ENCODE assay signal across 33 cellular contexts in the genomic region with DNA sequence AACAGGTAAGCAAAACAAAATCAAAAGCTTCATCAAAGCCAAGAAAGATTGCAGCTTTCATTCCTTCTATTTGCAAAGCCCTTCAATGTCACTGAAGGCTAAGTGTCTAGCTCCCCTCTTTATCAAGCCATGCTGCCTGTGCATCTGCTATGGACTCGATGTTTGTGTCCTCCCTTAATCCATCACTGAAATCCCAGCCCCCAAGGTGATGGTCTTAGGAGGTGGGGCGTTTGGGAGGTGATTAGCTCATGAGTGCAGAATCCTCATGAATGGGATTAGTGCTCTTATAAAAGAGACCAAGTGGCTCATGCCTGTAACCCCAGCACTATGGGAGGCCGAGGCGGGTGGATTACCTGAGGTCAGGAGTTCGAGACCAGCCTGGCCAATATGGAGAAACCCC. TPM values are rescaled to one million over a fixed set of nuclear protein-coding genes. Genes with fewer than 3 reads are reported as not detected.
"Had no signal": no experiment of that assay in that cellular context is flagged by ENCODE, and none has a peak within 500 bp of the region (broad histone marks: within the 10 kb centered on the region; RNA-seq: fewer than 3 reads in every experiment).

No MANE protein-coding gene starts in this region.

- H3K27ac Mint-ChIP-seq: activated CD4-positive, alpha-beta memory T cell treated with anti-CD3 and anti-CD28 coated beads, Interleukin-2, amount 10 ng/mL, durations not matched to agents 7 days and 5 days; activated CD4-positive, alpha-beta T cell treated with anti-CD3 and anti-CD28 coated beads for 36 hours; activated CD4-positive, alpha-beta T cell treated with anti-CD3 and anti-CD28 coated beads, Interleukin-2, amount 10 ng/mL, durations not matched to agents 7 days and 5 days; activated CD8-positive, alpha-beta memory T cell treated with anti-CD3 and anti-CD28 coated beads, Interleukin-2, amount 10 ng/mL, durations not matched to agents 7 days and 5 days; activated CD8-positive, alpha-beta T cell treated with anti-CD3 and anti-CD28 coated beads, Interleukin-2, amount 10 ng/mL, durations not matched to agents 7 days and 5 days; activated naive CD4-positive, alpha-beta T cell treated with anti-CD3 and anti-CD28 coated beads for 36 hours; activated naive CD4-positive, alpha-beta T cell treated with anti-CD3 and anti-CD28 coated beads, Interleukin-2, amount 50 U/mL, for 72 hours; activated naive CD8-positive, alpha-beta T cell treated with anti-CD3 and anti-CD28 coated beads for 36 hours; activated T-cell treated with anti-CD3 and anti-CD28 coated beads, Interleukin-2, amount 50 U/mL, for 24 hours; activated T-helper 1 cell treated with anti-CD3 and anti-CD28 coated beads, Interleukin-12 subunit alpha, Interleukin-12 subunit beta, Interleukin-2, Interleukin-4 antibody, amounts not matched to agents 30 ng/mL and 10 ng/mL and 1 ng/mL, durations not matched to agents 14 hours and 24 hours and 36 hours; activated T-helper 17 cell treated with anti-CD3 and anti-CD28 coated beads, Interleukin-2, amount 50 U/mL, for 72 hours; T-helper 17 cell; WTC11 had no signal

- H3K36me3 Mint-ChIP-seq: activated CD8-positive, alpha-beta memory T cell treated with anti-CD3 and anti-CD28 coated beads, Interleukin-2, amount 10 ng/mL, durations not matched to agents 7 days and 5 days; activated naive CD4-positive, alpha-beta T cell treated with anti-CD3 and anti-CD28 coated beads, Interleukin-2, amount 50 U/mL, for 72 hours; activated naive CD8-positive, alpha-beta T cell treated with anti-CD3 and anti-CD28 coated beads for 36 hours; WTC11 had no signal

- H3K4me3 Mint-ChIP-seq: activated CD4-positive, alpha-beta memory T cell treated with anti-CD3 and anti-CD28 coated beads, Interleukin-2, amount 10 ng/mL, durations not matched to agents 7 days and 5 days; activated CD4-positive, alpha-beta T cell treated with anti-CD3 and anti-CD28 coated beads for 36 hours; activated CD4-positive, alpha-beta T cell treated with anti-CD3 and anti-CD28 coated beads, Interleukin-2, amount 10 ng/mL, durations not matched to agents 7 days and 5 days; activated CD8-positive, alpha-beta memory T cell treated with anti-CD3 and anti-CD28 coated beads, Interleukin-2, amount 10 ng/mL, durations not matched to agents 7 days and 5 days; activated CD8-positive, alpha-beta T cell treated with anti-CD3 and anti-CD28 coated beads, Interleukin-2, amount 10 ng/mL, durations not matched to agents 7 days and 5 days; activated naive CD4-positive, alpha-beta T cell treated with anti-CD3 and anti-CD28 coated beads for 36 hours; activated naive CD8-positive, alpha-beta T cell treated with anti-CD3 and anti-CD28 coated beads for 36 hours; activated T-cell treated with anti-CD3 and anti-CD28 coated beads, Interleukin-2, amount 50 U/mL, for 24 hours; activated T-helper 1 cell treated with anti-CD3 and anti-CD28 coated beads, Interleukin-12 subunit alpha, Interleukin-12 subunit beta, Interleukin-2, Interleukin-4 antibody, amounts not matched to agents 30 ng/mL and 10 ng/mL and 1 ng/mL, durations not matched to agents 14 hours and 24 hours and 36 hours; activated T-helper 17 cell treated with anti-CD3 and anti-CD28 coated beads, Interleukin-2, amount 50 U/mL, for 72 hours; T-helper 17 cell; WTC11 had no signal

- FAIRE-seq: astrocyte, TTC549 had no signal

- H3K27me3 Mint-ChIP-seq: activated CD4-positive, alpha-beta memory T cell treated with anti-CD3 and anti-CD28 coated beads, Interleukin-2, amount 10 ng/mL, durations not matched to agents 7 days and 5 days; activated CD4-positive, alpha-beta T cell treated with anti-CD3 and anti-CD28 coated beads for 36 hours; activated naive CD8-positive, alpha-beta T cell treated with anti-CD3 and anti-CD28 coated beads for 36 hours; activated T-cell treated with anti-CD3 and anti-CD28 coated beads, Interleukin-2, amount 50 U/mL, for 24 hours; activated T-helper 17 cell treated with anti-CD3 and anti-CD28 coated beads, Interleukin-2, amount 50 U/mL, for 72 hours; T-helper 17 cell had no signal

- H3K9me3 Mint-ChIP-seq: activated CD4-positive, alpha-beta memory T cell treated with anti-CD3 and anti-CD28 coated beads, Interleukin-2, amount 10 ng/mL, durations not matched to agents 7 days and 5 days; activated CD4-positive, alpha-beta T cell treated with anti-CD3 and anti-CD28 coated beads, Interleukin-2, amount 10 ng/mL, durations not matched to agents 7 days and 5 days; activated naive CD4-positive, alpha-beta T cell treated with anti-CD3 and anti-CD28 coated beads for 36 hours; activated naive CD4-positive, alpha-beta T cell treated with anti-CD3 and anti-CD28 coated beads, Interleukin-2, amount 50 U/mL, for 72 hours; activated naive CD8-positive, alpha-beta T cell treated with anti-CD3 and anti-CD28 coated beads for 36 hours; activated T-cell treated with anti-CD3 and anti-CD28 coated beads, Interleukin-2, amount 50 U/mL, for 24 hours; activated T-helper 1 cell treated with anti-CD3 and anti-CD28 coated beads, Interleukin-12 subunit alpha, Interleukin-12 subunit beta, Interleukin-2, Interleukin-4 antibody, amounts not matched to agents 30 ng/mL and 10 ng/mL and 1 ng/mL, durations not matched to agents 14 hours and 24 hours and 36 hours; activated T-helper 17 cell treated with anti-CD3 and anti-CD28 coated beads, Interleukin-2, amount 50 U/mL, for 72 hours; WTC11 had no signal

- H3K4me1 Mint-ChIP-seq: activated CD4-positive, alpha-beta memory T cell treated with anti-CD3 and anti-CD28 coated beads, Interleukin-2, amount 10 ng/mL, durations not matched to agents 7 days and 5 days; activated CD4-positive, alpha-beta T cell treated with anti-CD3 and anti-CD28 coated beads for 36 hours; activated CD8-positive, alpha-beta memory T cell treated with anti-CD3 and anti-CD28 coated beads, Interleukin-2, amount 10 ng/mL, durations not matched to agents 7 days and 5 days; activated naive CD8-positive, alpha-beta T cell treated with anti-CD3 and anti-CD28 coated beads for 36 hours; T-helper 17 cell; WTC11 had no signal

- DNase-seq: activated CD4-positive, alpha-beta memory T cell treated with anti-CD3 and anti-CD28 coated beads, Interleukin-2, amount 10 ng/mL, durations not matched to agents 7 days and 5 days; activated CD4-positive, alpha-beta T cell treated with anti-CD3 and anti-CD28 coated beads for 1 hour; activated CD4-positive, alpha-beta T cell treated with anti-CD3 and anti-CD28 coated beads for 36 hours; activated CD4-positive, alpha-beta T cell treated with anti-CD3 and anti-CD28 coated beads for 48 hours; activated CD4-positive, alpha-beta T cell treated with anti-CD3 and anti-CD28 coated beads, Interleukin-2, amount 10 ng/mL, durations not matched to agents 7 days and 5 days; activated CD4-positive, alpha-beta T cell treated with anti-CD3 and anti-CD28 coated beads, Interleukin-2, amount 50 U/mL, for 48 hours; activated CD4-positive, CD25-positive, alpha-beta regulatory T cell; activated CD8-positive, alpha-beta memory T cell treated with anti-CD3 and anti-CD28 coated beads for 24 hours; activated CD8-positive, alpha-beta memory T cell treated with anti-CD3 and anti-CD28 coated beads, Interleukin-2, amount 10 ng/mL, durations not matched to agents 7 days and 5 days; activated CD8-positive, alpha-beta memory T cell treated with anti-CD3 and anti-CD28 coated beads, Interleukin-2, amount 50 U/mL, for 48 hours; activated CD8-positive, alpha-beta T cell treated with anti-CD3 and anti-CD28 coated beads, Interleukin-2, amount 10 ng/mL, durations not matched to agents 7 days and 5 days; activated effector memory CD4-positive, alpha-beta T cell treated with anti-CD3 and anti-CD28 coated beads, Interleukin-2, amount 50 U/mL, for 16 hours; activated gamma-delta T cell treated with Interleukin-2 at 50 U/mL for 16 hours; activated naive CD4-positive, alpha-beta T cell; activated naive CD4-positive, alpha-beta T cell treated with anti-CD3 and anti-CD28 coated beads for 36 hours; activated naive CD4-positive, alpha-beta T cell treated with anti-CD3 and anti-CD28 coated beads, Interleukin-2, amount 50 U/mL, for 16 hours; activated naive CD8-positive, alpha-beta T cell treated with anti-CD3 and anti-CD28 coated beads for 36 hours; activated T-cell treated with anti-CD3 and anti-CD28 coated beads, Interleukin-2, amount 50 U/mL, for 24 hours; activated T-cell treated with anti-CD3 and anti-CD28 coated beads, Interleukin-2, amount 50 U/mL, for 48 hours; adrenal gland; amniotic stem cell; aorta; body of pancreas; brain microvascular endothelial cell; central memory CD4-positive, alpha-beta T cell; T-helper 17 cell; T-helper 9 cell had no signal

RNA-seq across cellular contexts. Expression of a gene that starts 6.9 kb away (rescaled TPM):
- total RNA-seq: activated CD8-positive, alpha-beta memory T cell treated with anti-CD3 and anti-CD28 coated beads, Interleukin-2, amount 10 ng/mL, durations not matched to agents 7 days and 5 days had no signal
